In the genomic region with DNA sequence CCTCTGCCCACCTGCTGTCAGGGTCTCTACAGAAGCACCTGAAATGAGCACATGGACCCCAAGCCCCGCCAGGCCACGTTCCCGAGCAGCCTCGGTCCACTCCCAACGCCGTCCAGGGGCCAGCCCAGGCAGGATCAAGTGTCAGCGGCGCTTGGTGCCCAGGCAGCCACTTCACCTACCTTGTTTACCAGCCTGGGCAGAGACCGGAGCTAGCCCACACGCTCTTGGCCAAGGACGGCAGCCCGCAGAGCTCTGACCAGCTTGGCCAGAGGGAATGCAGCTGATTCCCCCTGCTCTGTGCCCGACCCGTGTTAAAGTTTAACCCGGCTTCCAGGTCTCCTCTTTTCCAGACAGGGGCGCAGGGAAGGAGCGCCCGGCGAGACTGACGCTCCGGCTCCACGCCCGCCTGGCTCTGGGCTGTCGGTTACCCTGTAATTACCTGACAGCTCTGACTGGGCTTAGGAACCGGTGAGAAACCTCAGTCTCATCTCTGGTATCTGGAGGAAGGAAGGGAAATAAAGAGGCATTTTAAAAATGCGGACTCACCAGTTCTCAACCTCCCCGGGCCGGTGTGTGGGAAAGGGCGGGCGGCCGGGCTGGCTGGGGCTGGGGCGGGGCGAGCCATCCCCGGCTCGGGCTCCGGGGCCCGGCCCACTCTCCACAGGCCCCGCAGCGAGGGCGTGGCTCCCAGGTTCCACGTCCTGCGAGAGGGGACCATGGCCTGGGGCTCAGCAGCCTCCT, we compare ENCODE assay signal across 12 cellular contexts. TPM values are rescaled to one million over a fixed set of nuclear protein-coding genes. Genes with fewer than 3 reads are reported as not detected.
DNase-seq lines count a peak whose midpoint lies in the region; ATAC-seq, FAIRE-seq and TF ChIP-seq lines count a peak whose summit lies in the region.
"Had no signal": no experiment of that assay in that cellular context is flagged by ENCODE, and none has a peak within 500 bp of the region (broad histone marks: within the 10 kb centered on the region; RNA-seq: fewer than 3 reads in every experiment).

No MANE protein-coding gene starts in this region.

- peaks cover 68% of the 10 kb centered on the region for H3K4me1 ChIP-seq in HepG2 (ENCODE audit: insufficient read depth, low read length)
- H3K4me1 ChIP-seq in tibial nerve: peaks cover 0 to 63% (median 32%) of the 10 kb centered on the region in 4 donors

- no peaks in the 10 kb centered on the region; the same call in 1 of the 2 replicates for H4K20me1 ChIP-seq in HepG2 (ENCODE audit: insufficient read depth, low read length)

- 1% methylated on average over 18 of the region's 42 CpGs for WGBS in HepG2 (ENCODE audit: low lambda C conversion rate)
- 58 to 62% methylated on average over 23 to 41 of the region's 42 CpGs for WGBS in tibial nerve, 2 donors

- H3K27me3 ChIP-seq in HepG2 (ENCODE audit: control insufficient read depth in 1 of 2, insufficient read depth in 2 of 2, low read length in 2 of 2) (no peaks in the 10 kb centered on the region), tibial nerve (no peaks in the 10 kb centered on the region), dorsolateral prefrontal cortex (no peaks in the 10 kb centered on the region)

- intact Hi-C loops in HepG2 (cut with micrococcal nuclease; ENCODE audit: unreplicated experiment) (loop anchor here (1.0 to 5.0 kb wide), 3 partner anchors 15 to 205 kb away; a partner anchor contains a TSS), dorsolateral prefrontal cortex (cut with DNase I) (no loop called here)

- POLR2A ChIA-PET in HepG2 (lab: Yijun Ruan, JAX): interaction anchor here (0.6 to 12.4 kb wide), 14 partner anchors 10 to 204 kb away, joined by 3 to 141 read pairs (median 8); a partner anchor contains a TSS

- H3K9ac ChIP-seq in HepG2 (ENCODE audit: insufficient read depth, low read depth, low read length): peak overlapping the region; percentile 62

- TF ChIP-seq CTCF in HepG2 (CRISPR knock-in tag; IDR thresholded peaks at IDR 0.05) (peak; percentile 47), tibial nerve (IDR thresholded peaks at IDR 0.05) (no peak), dorsolateral prefrontal cortex (IDR thresholded peaks at IDR 0.05 in 54 of 56, conservative IDR thresholded peaks at IDR 0.05 in 2 of 56; ENCODE audit: low read depth in 1 of 56, partially characterized antibody in 56 of 56) (no peak)

- BruUV-seq in HepG2 (replicated peaks; lab: Mats Ljungman, UMichigan): no TSS peak

- peak; percentile 34 for DNase-seq in DMS79 treated with DMSO at 0.1 percent for 48 hours (lab: John Stamatoyannopoulos, UW)
- DNase-seq in DMS79 (lab: John Stamatoyannopoulos, UW): no peak
- DNase-seq in ecto neural progenitor cell (ENCODE audit: low spot score): peak; percentile 68
- peak; percentile 91 for DNase-seq in HepG2 (ENCODE audit: low spot score)
- DNase-seq in tibial nerve (ENCODE audit: low spot score in 2 of 2): no peak
- DNase-seq in dorsolateral prefrontal cortex: no peak
- no peak for DNase-seq in substantia nigra (lab: John Stamatoyannopoulos, UW)
- DNase-seq: activated naive CD4-positive, alpha-beta T cell treated with anti-CD3 and anti-CD28 coated beads, Interleukin-2, amount 10 ng/mL, durations not matched to agents 7 days and 5 days; NCI-H526 treated with DMSO at 0.1 percent for 48 hours; stimulated activated naive B cell treated with anti-CD40 and anti-IgM and Interleukin-4, amounts not matched to agents 10 μg/mL and 1 μg/mL and 100 μg/mL, for 72 hours had no signal

- peak overlapping the region; percentile 69 for H3K27ac ChIP-seq in HepG2 (ENCODE audit: extremely low read length, insufficient read depth, low read length)
- H3K27ac ChIP-seq in tibial nerve: peak overlapping the region in 3 of 4 donors; percentile 36 to 57 (median 55)
- peak overlapping the region in 16 of 59 donors; percentile 1 to 93 (median 30) for H3K27ac ChIP-seq in dorsolateral prefrontal cortex
- no peak overlapping the region for H3K27ac ChIP-seq in substantia nigra (ENCODE audit: low read depth, low read length, poor library complexity, severe bottlenecking)

- in situ Hi-C loops in HepG2 (cut with HindIII; ENCODE audit: extremely low pct_ligation_motif_present, low pct_unique_long_range_greater_than_20kb): no loop called here

- CTCF ChIA-PET in HepG2 (lab: Yijun Ruan, JAX; ENCODE audit: low intra/inter-chr PET ratio, low total read pairs): interaction anchor here (1.2 kb wide), 1 partner anchor 16 kb away, joined by 4 read pairs; no protein-coding TSS in a partner anchor

- no peak overlapping the region for H2AFZ ChIP-seq in HepG2 (ENCODE audit: low read length)

- peak overlapping the region; percentile 87 for H3K4me2 ChIP-seq in HepG2 (ENCODE audit: low read depth, low read length)

- FAIRE-seq in HepG2 (lab: Jason Lieb, UNC): peak; percentile 89
- FAIRE-seq: A204.1 had no signal

- H3K36me3 ChIP-seq in HepG2 (replicated peaks in 1 of 2; ENCODE audit: control insufficient read depth in 1 of 2, insufficient read depth in 2 of 2, low read length in 2 of 2) (peaks cover 10 to 12% of the 10 kb centered on the region in 2 experiments; a peak in 4 of 5 replicates), tibial nerve (peaks cover 0 to 44% (median 4%) of the 10 kb centered on the region in 3 donors)

- peak; percentile 53; the same call in 1 of the 2 replicates for TF ChIP-seq RAD21 in HepG2 (CRISPR knock-in tag; IDR thresholded peaks at IDR 0.05)

- H3K4me3 ChIP-seq in HepG2 (replicated peaks in 1 of 3; ENCODE audit: insufficient read depth in 1 of 3, low read depth in 2 of 3, low read length in 3 of 3): peak overlapping the region; percentile 42 to 74 (median 67); a peak in 5 of 6 replicates
- peak overlapping the region in 1 of 4 donors; percentile 11 for H3K4me3 ChIP-seq in tibial nerve
- peak overlapping the region in 4 of 59 donors; percentile 8 to 19 (median 12) for H3K4me3 ChIP-seq in dorsolateral prefrontal cortex

- H3K79me2 ChIP-seq in HepG2 (ENCODE audit: insufficient read depth, low read length): peaks cover 40% of the 10 kb centered on the region

- peak; percentile 88 for ATAC-seq in HepG2
- no peak for ATAC-seq in GM19467 (IDR thresholded peaks at IDR 0.05; ENCODE audit: unreplicated experiment)
- ATAC-seq: stimulated activated naive B cell treated with anti-CD40 and anti-IgM and Interleukin-4, amounts not matched to agents 10 μg/mL and 1 μg/mL and 100 μg/mL, for 72 hours had no signal

- TF ChIP-seq EP300 in HepG2 (IDR thresholded peaks at IDR 0.05; ENCODE audit: low read depth in 2 of 2, low read length in 2 of 2) (0 out of 4 replicates have a peak, but pooled peaks of 1 of the 2 experiments have one; percentile 24), HepG2 (CRISPR knock-in tag; IDR thresholded peaks at IDR 0.05; ENCODE audit: borderline replicate concordance) (no peak), tibial nerve (IDR thresholded peaks at IDR 0.05) (no peak)

- TF ChIP-seq POLR2A in HepG2 (IDR thresholded peaks at IDR 0.05; ENCODE audit: insufficient read depth in 1 of 2, low read depth in 2 of 2, low read length in 2 of 2) (peak in 1 of 2 experiments; percentile 57; a peak in 1 of 4 replicates), tibial nerve (IDR thresholded peaks at IDR 0.05) (no peak)

- no peaks in the 10 kb centered on the region for H3K9me3 ChIP-seq in HepG2 (ENCODE audit: low read length)
- no peaks in the 10 kb centered on the region for H3K9me3 ChIP-seq in tibial nerve

TF ChIP-seq in HepG2, 621 proteins besides CTCF, POLR2A, EP300 and RAD21 (continues in another document):
- TF ChIP-seq PAWR (CRISPR knock-in tag; IDR thresholded peaks at IDR 0.05; ENCODE audit: borderline replicate concordance) (no peak), SNAPC2 (CRISPR knock-in tag; IDR thresholded peaks at IDR 0.05) (peak; percentile 77; the same call in 1 of the 2 replicates), MXD4 (CRISPR knock-in tag; IDR thresholded peaks at IDR 0.05) (peak; percentile 54; the same call in 1 of the 2 replicates)

RNA-seq across cellular contexts. Expression of a gene that starts 4.6 kb away (rescaled TPM):
- 30.0 and 45.3 TPM in 2 replicates for total RNA-seq in HepG2 (2016; rRNA removed; fragmentation: Illumina TruSeq; extraction: Trizol)
- 11.2 and 13.3 TPM in 2 replicates for total RNA-seq in HepG2 (2016; cell fraction: cytosol; rRNA removed; fragmentation: Illumina TruSeq; extraction: Trizol; ENCODE audit: low read depth)
- 26.2 and 45.1 TPM in 2 replicates for total RNA-seq in HepG2 (2016; cell fraction: insoluble cytoplasmic fraction; rRNA removed; fragmentation: Illumina TruSeq; extraction: Trizol)
- 23.6 and 24.3 TPM in 2 replicates for total RNA-seq in HepG2 (2016; cell fraction: membrane; rRNA removed; fragmentation: Illumina TruSeq; extraction: Trizol)
- 39.1 and 45.8 TPM in 2 replicates for total RNA-seq in HepG2 (2016; cell fraction: nucleus; rRNA removed; fragmentation: Illumina TruSeq; extraction: Trizol)
- polyA plus RNA-seq in HepG2 (2011; rRNA removed): 42.1 and 70.6 TPM in 2 replicates
- polyA plus RNA-seq in HepG2 (2011; cell fraction: cytosol; rRNA removed): 43.4 and 59.0 TPM in 2 replicates
- polyA plus RNA-seq in HepG2 (2011; cell fraction: nucleus; rRNA removed): 225 and 236 TPM in 2 replicates
- polyA plus RNA-seq in HepG2 (2012): 21.3 and 43.4 TPM in 2 replicates
- 14.4 and 14.6 TPM in 2 replicates for polyA plus RNA-seq in HepG2 (2016; cell fraction: cytosol; fragmentation: Illumina TruSeq; extraction: Trizol; ENCODE audit: low read depth)
- polyA plus RNA-seq in HepG2 (2016; cell fraction: insoluble cytoplasmic fraction; fragmentation: Illumina TruSeq; extraction: Trizol; ENCODE audit: low read depth): 20.2 and 24.5 TPM in 2 replicates
- polyA plus RNA-seq in HepG2 (2016; cell fraction: membrane; fragmentation: Illumina TruSeq; extraction: Trizol; ENCODE audit: low read depth): 13.8 and 19.9 TPM in 2 replicates
- polyA plus RNA-seq in HepG2 (2016; cell fraction: nucleus; fragmentation: Illumina TruSeq; extraction: Trizol; ENCODE audit: insufficient read depth, low read depth): 79.4 and 80.8 TPM in 2 replicates
- polyA minus RNA-seq in HepG2 (2011; rRNA and poly(A)+ RNA removed; ENCODE audit: low replicate concordance): 132 and 141 TPM in 2 replicates
- polyA minus RNA-seq in HepG2 (2011; cell fraction: cytosol; rRNA and poly(A)+ RNA removed): 31.9 and 33.7 TPM in 2 replicates
- 94.9 and 117 TPM in 2 replicates for polyA minus RNA-seq in HepG2 (2011; cell fraction: nucleus; rRNA and poly(A)+ RNA removed)
- total RNA-seq in tibial nerve: 10 to 100 TPM; 50.9 to 87.0 (median 60.2) TPM
- 10 to 100 TPM; 29.4 to 72.9 (median 48.3) TPM for total RNA-seq in dorsolateral prefrontal cortex

Comparison
In these comparisons a context has a peak if more than half of its experiments do, and no peak if none do; other contexts are left out.
1. DNase-seq: peak in DMS79 treated with DMSO at 0.1 percent for 48 hours (single experiment), ecto neural progenitor cell (single experiment) and HepG2 (single experiment); none in DMS79 (single experiment), tibial nerve (0 of 2), dorsolateral prefrontal cortex (0 of 10) and substantia nigra (0 of 49).